In the genomic region with DNA sequence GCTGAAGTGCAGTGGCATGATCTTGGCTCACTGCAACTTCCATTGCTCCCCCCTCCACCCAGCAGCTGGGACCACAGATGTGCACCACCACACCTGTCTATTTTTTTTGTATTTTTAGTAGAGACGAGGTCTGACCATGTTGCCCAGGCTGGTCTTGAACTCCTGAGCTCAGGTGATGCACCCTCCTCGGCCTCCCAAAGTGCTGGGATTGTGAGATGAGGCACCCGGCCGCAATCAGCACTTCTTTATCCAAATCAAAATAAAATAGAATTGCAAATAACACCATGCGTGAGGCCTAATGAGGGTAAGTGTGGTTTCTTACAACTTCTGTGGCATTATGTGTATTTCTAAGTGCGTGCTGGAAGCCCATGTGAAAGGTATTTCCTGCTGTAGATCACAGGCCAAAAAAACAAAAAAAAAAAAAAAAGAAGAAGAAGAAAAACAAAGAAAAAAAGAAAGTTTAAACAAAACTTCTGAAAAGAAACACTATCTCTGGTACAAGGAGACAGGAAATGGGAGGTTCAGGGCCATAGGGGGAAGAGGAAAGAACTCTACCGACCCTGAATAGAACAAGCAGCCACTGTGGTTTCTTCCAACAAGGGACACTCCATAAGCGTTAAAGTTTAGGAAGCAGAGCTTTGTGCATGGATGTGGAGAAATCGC, we compare ENCODE assay signal across 10 cellular contexts. TPM values are rescaled to one million over a fixed set of nuclear protein-coding genes. Genes with fewer than 3 reads are reported as not detected.
DNase-seq lines count a peak whose midpoint lies in the region; TF ChIP-seq lines count a peak whose summit lies in the region.
"Had no signal": no experiment of that assay in that cellular context is flagged by ENCODE, and none has a peak within 500 bp of the region (broad histone marks: within the 10 kb centered on the region; RNA-seq: fewer than 3 reads in every experiment).

No MANE protein-coding gene starts in this region.

- H3K36me3 Mint-ChIP-seq in activated naive CD8-positive, alpha-beta T cell = peaks cover 4% of the 10 kb centered on the region
- no peaks in the 10 kb centered on the region for H3K36me3 Mint-ChIP-seq in mesothelial cell of epicardium

- H3K4me3 ChIP-seq in left ventricle myocardium inferior (no peak overlapping the region), vagina (no peak overlapping the region)

- no peaks in the 10 kb centered on the region for H3K27me3 Mint-ChIP-seq in activated naive CD8-positive, alpha-beta T cell
- H3K27me3 Mint-ChIP-seq in mesothelial cell of epicardium (ENCODE audit: low read depth) = no peaks in the 10 kb centered on the region

- H3K9me3 Mint-ChIP-seq in activated naive CD8-positive, alpha-beta T cell (ENCODE audit: low read depth) = no peaks in the 10 kb centered on the region
- H3K9me3 Mint-ChIP-seq in mesothelial cell of epicardium = no peaks in the 10 kb centered on the region

- H3K9me3 ChIP-seq in left ventricle myocardium inferior (replicated peaks) (no peaks in the 10 kb centered on the region), vagina (no peaks in the 10 kb centered on the region)

- peaks cover 39% of the 10 kb centered on the region for H3K4me1 Mint-ChIP-seq in activated naive CD8-positive, alpha-beta T cell (ENCODE audit: low read depth)
- peaks cover 29% of the 10 kb centered on the region for H3K4me1 Mint-ChIP-seq in mesothelial cell of epicardium

- H3K27me3 ChIP-seq in left ventricle myocardium inferior (ENCODE audit: low read depth) = no peaks in the 10 kb centered on the region
- H3K27me3 ChIP-seq in vagina = no peaks in the 10 kb centered on the region

- H3K27ac Mint-ChIP-seq in activated naive CD8-positive, alpha-beta T cell = peak overlapping the region; percentile 91
- peak overlapping the region; percentile 80 for H3K27ac Mint-ChIP-seq in mesothelial cell of epicardium

- TF ChIP-seq POLR2A in vagina (IDR thresholded peaks at IDR 0.05) = no peak

- H3K4me3 Mint-ChIP-seq in activated naive CD8-positive, alpha-beta T cell = peak overlapping the region; percentile 68
- H3K4me3 Mint-ChIP-seq in mesothelial cell of epicardium = no peak overlapping the region

- peak overlapping the region; percentile 76 for H3K27ac ChIP-seq in left ventricle myocardium inferior (replicated peaks)
- peak overlapping the region; percentile 98 for H3K27ac ChIP-seq in vagina

- DNase-seq in left ventricle myocardium inferior (no peak), cardiac septum (ENCODE audit: low spot score) (no peak), mesothelial cell of epicardium (ENCODE audit: low spot score in 2 of 2, unreplicated experiment in 2 of 2) (no peak), vagina (ENCODE audit: extremely low spot score in 2 of 2) (no peak), NCI-H446 (lab: John Stamatoyannopoulos, UW) (no peak), NOMO-1 treated with DMSO at 0.1 percent for 48 hours (lab: John Stamatoyannopoulos, UW; ENCODE audit: unreplicated experiment) (no peak), ecto neural progenitor cell (ENCODE audit: low spot score) (no peak)
- DNase-seq: activated CD4-positive, alpha-beta T cell treated with anti-CD3 and anti-CD28 coated beads for 48 hours; NK-92 treated with Interleukin-12 subunit alpha and Interleukin-12 subunit beta, amount 100 ng/mL, for 24 hours had no signal

- no peak for TF ChIP-seq CTCF in left ventricle myocardium inferior (IDR thresholded peaks at IDR 0.05; ENCODE audit: borderline replicate concordance)
- no peak for TF ChIP-seq CTCF in mesothelial cell of epicardium (IDR thresholded peaks at IDR 0.05; ENCODE audit: unreplicated experiment)
- TF ChIP-seq CTCF in vagina (IDR thresholded peaks at IDR 0.05) = no peak

- intact Hi-C loops in left ventricle myocardium inferior (cut with micrococcal nuclease) (no loop called here), cardiac septum (cut with DNase I) (no loop called here), vagina (cut with DNase I) (no loop called here)

- H3K4me1 ChIP-seq in left ventricle myocardium inferior = peaks cover 73% of the 10 kb centered on the region
- peaks cover 35% of the 10 kb centered on the region for H3K4me1 ChIP-seq in vagina

- H3K36me3 ChIP-seq in left ventricle myocardium inferior = peaks cover 3% of the 10 kb centered on the region
- no peaks in the 10 kb centered on the region for H3K36me3 ChIP-seq in vagina

RNA-seq across cellular contexts. Expression of a gene that starts 3.0 kb away (rescaled TPM):
- total RNA-seq in left ventricle myocardium inferior (26.2 TPM), cardiac septum (38.3 TPM), mesothelial cell of epicardium (123 to 130 TPM (median 129 TPM) in 3 replicates), vagina (61.9 TPM)

RNA-seq across cellular contexts. Expression of a gene that starts 33.1 kb away (rescaled TPM):
- total RNA-seq in left ventricle myocardium inferior (3.2 TPM), cardiac septum (4.0 TPM), mesothelial cell of epicardium (9.2 to 9.6 TPM (median 9.3 TPM) in 3 replicates), vagina (4.2 TPM)

RNA-seq across cellular contexts. Expression of a gene that starts 33.2 kb away (rescaled TPM):
- 52.8 TPM for total RNA-seq in left ventricle myocardium inferior
- total RNA-seq in cardiac septum = 58.7 TPM
- total RNA-seq in mesothelial cell of epicardium = 2.2 to 2.8 TPM (median 2.7 TPM) in 3 replicates
- 8.6 TPM for total RNA-seq in vagina

RNA-seq across cellular contexts. Expression of a gene that starts 44.4 kb away (rescaled TPM):
- total RNA-seq in left ventricle myocardium inferior = 3.4 TPM
- 4.9 TPM for total RNA-seq in cardiac septum
- total RNA-seq in mesothelial cell of epicardium = 20.3 to 22.9 TPM (median 21.3 TPM) in 3 replicates
- not detected for total RNA-seq in vagina
